Comparison of ENCODE assay signal across 18 cellular contexts in genomic region chr19:47152632-47153031, GRCh38. TPM values are rescaled to one million over a fixed set of nuclear protein-coding genes. Genes with fewer than 3 reads are reported as not detected.
DNase-seq lines count a peak whose midpoint lies in the region; ATAC-seq and TF ChIP-seq lines count a peak whose summit lies in the region.
"Had no signal": no experiment of that assay in that cellular context is flagged by ENCODE, and none has a peak within 500 bp of the region (broad histone marks: within the 10 kb centered on the region; RNA-seq: fewer than 3 reads in every experiment).

No MANE protein-coding gene starts in this region.

- H2BK5ac ChIP-seq in IMR-90 (ENCODE audit: low read depth, low read length, poor library complexity, severe bottlenecking) = no peak overlapping the region

- no peak overlapping the region for H3K4me3 ChIP-seq in CD4-positive, CD25-positive, alpha-beta regulatory T cell (ENCODE audit: low read depth, low read length)
- H3K4me3 ChIP-seq in IMR-90 (ENCODE audit: insufficient read depth, low read depth, low read length) (no peak overlapping the region), colonic mucosa (no peak overlapping the region)
- H3K4me3 ChIP-seq: HAP-1 had no signal

- no peak for TF ChIP-seq CTCF in IMR-90 (conservative IDR thresholded peaks at IDR 0.05; ENCODE audit: low read depth, low read length)
- TF ChIP-seq CTCF in colonic mucosa (IDR thresholded peaks at IDR 0.05) = no peak
- no peak for TF ChIP-seq CTCF in neural crest cell (conservative IDR thresholded peaks at IDR 0.05)

- no peak overlapping the region for H3K56ac ChIP-seq in IMR-90 (ENCODE audit: extremely low read depth, insufficient read depth, low read length)

- H3K9me3 Mint-ChIP-seq in CD4-positive, CD25-positive, alpha-beta regulatory T cell = no peaks in the 10 kb centered on the region
- H3K9me3 Mint-ChIP-seq in neural crest cell = no peaks in the 10 kb centered on the region
- H3K9me3 Mint-ChIP-seq: activated naive CD8-positive, alpha-beta T cell treated with anti-CD3 and anti-CD28 coated beads, Interleukin-2, amount 50 U/mL, for 24 hours; stimulated activated memory B cell treated with anti-CD40 and anti-IgM and Interleukin-4, amounts not matched to agents 10 μg/mL and 1 μg/mL and 100 μg/mL, for 72 hours had no signal

- no peak overlapping the region for H3K9ac ChIP-seq in IMR-90 (ENCODE audit: low read depth, low read length)
- H3K9ac ChIP-seq in colonic mucosa (ENCODE audit: low read depth in 2 of 2, low read length in 2 of 2) = no peak overlapping the region

- dilution Hi-C loops in IMR-90 (cut with HindIII; ENCODE audit: low sequenced_read_pairs, unreplicated experiment) = no loop called here

- POLR2A ChIA-PET in IMR-90 (lab: Charles Lee; ENCODE audit: unreplicated experiment) = no interaction called here

- no peak overlapping the region for H4K91ac ChIP-seq in IMR-90 (ENCODE audit: insufficient read depth, low read depth, low read length)

- peaks cover 22 to 50% (median 31%) of the 10 kb centered on the region in 4 donors for H3K4me1 Mint-ChIP-seq in CD4-positive, CD25-positive, alpha-beta regulatory T cell
- H3K4me1 Mint-ChIP-seq in neural crest cell = peaks cover 56% of the 10 kb centered on the region

- peaks cover 24% of the 10 kb centered on the region for H3K4me1 ChIP-seq in CD4-positive, CD25-positive, alpha-beta regulatory T cell (ENCODE audit: control insufficient read depth, insufficient read depth, low read length, poor library complexity, severe bottlenecking)
- H3K4me1 ChIP-seq in IMR-90 (ENCODE audit: control insufficient read depth, insufficient read depth, low read length) (peaks cover 12% of the 10 kb centered on the region), colonic mucosa (peaks cover 12% of the 10 kb centered on the region)
- H3K4me1 ChIP-seq: BE2C had no signal

- no peak overlapping the region for H3K27ac ChIP-seq in CD4-positive, CD25-positive, alpha-beta regulatory T cell (ENCODE audit: insufficient read depth, low read length, poor library complexity, severe bottlenecking)
- H3K27ac ChIP-seq in IMR-90 (ENCODE audit: insufficient read depth, low read length) = no peak overlapping the region
- peak overlapping the region; percentile 38 for H3K27ac ChIP-seq in colonic mucosa

- no peaks in the 10 kb centered on the region for H3K27me3 ChIP-seq in CD4-positive, CD25-positive, alpha-beta regulatory T cell (ENCODE audit: control insufficient read depth, insufficient read depth, low read length)
- H3K27me3 ChIP-seq in IMR-90 (ENCODE audit: control insufficient read depth, insufficient read depth, low read length) (no peaks in the 10 kb centered on the region), colonic mucosa (no peaks in the 10 kb centered on the region)
- H3K27me3 ChIP-seq: BE2C had no signal

- H2AK5ac ChIP-seq in IMR-90 (ENCODE audit: low read depth, low read length) = no peak overlapping the region

- no peak for TF ChIP-seq POLR2A in IMR-90 (IDR thresholded peaks at IDR 0.05; ENCODE audit: low read depth, low read length)

- H4K8ac ChIP-seq in IMR-90 (ENCODE audit: low read depth in 2 of 2, low read length in 2 of 2) = no peak overlapping the region

- H3K79me1 ChIP-seq in IMR-90 (ENCODE audit: low read depth in 1 of 2, low read length in 2 of 2) = peaks cover 31 to 73% of the 10 kb centered on the region in 2 experiments

- H3K27ac Mint-ChIP-seq in CD4-positive, CD25-positive, alpha-beta regulatory T cell = peak overlapping the region; percentile 21 to 49 (median 42)
- peak overlapping the region; percentile 10 for H3K27ac Mint-ChIP-seq in neural crest cell (ENCODE audit: unreplicated experiment)
- H3K27ac Mint-ChIP-seq: activated naive CD8-positive, alpha-beta T cell treated with anti-CD3 and anti-CD28 coated beads, Interleukin-2, amount 50 U/mL, for 24 hours; stimulated activated memory B cell treated with anti-CD40 and anti-IgM and Interleukin-4, amounts not matched to agents 10 μg/mL and 1 μg/mL and 100 μg/mL, for 72 hours had no signal

- no peak overlapping the region for H3K23ac ChIP-seq in IMR-90 (ENCODE audit: low read depth, low read length)

- H3K9me1 ChIP-seq in IMR-90 (ENCODE audit: insufficient read depth, low read length) = peaks cover under 1% of the 10 kb centered on the region; the same call in 1 of the 2 replicates

- H3K4me3 Mint-ChIP-seq in CD4-positive, CD25-positive, alpha-beta regulatory T cell = peak overlapping the region in 3 of 4 donors; percentile 8 to 54 (median 35)
- H3K4me3 Mint-ChIP-seq in neural crest cell = no peak overlapping the region
- H3K4me3 Mint-ChIP-seq: activated naive CD8-positive, alpha-beta T cell treated with anti-CD3 and anti-CD28 coated beads, Interleukin-2, amount 50 U/mL, for 24 hours; stimulated activated memory B cell treated with anti-CD40 and anti-IgM and Interleukin-4, amounts not matched to agents 10 μg/mL and 1 μg/mL and 100 μg/mL, for 72 hours had no signal

- peaks cover 49% of the 10 kb centered on the region for H3K36me3 Mint-ChIP-seq in CD4-positive, CD25-positive, alpha-beta regulatory T cell
- peaks cover 44% of the 10 kb centered on the region for H3K36me3 Mint-ChIP-seq in neural crest cell (ENCODE audit: low read depth)

- no peak overlapping the region for H3K4me2 ChIP-seq in IMR-90 (ENCODE audit: low read depth, low read length)

- ATAC-seq in CD4-positive, CD25-positive, alpha-beta regulatory T cell (ENCODE audit: low read depth in 2 of 2) = no peak
- ATAC-seq in IMR-90 (ENCODE audit: low read depth) (no peak), HG03378 (IDR thresholded peaks at IDR 0.05; ENCODE audit: unreplicated experiment) (no peak), GM21390 (IDR thresholded peaks at IDR 0.05; ENCODE audit: unreplicated experiment) (no peak)
- ATAC-seq: activated naive CD8-positive, alpha-beta T cell treated with anti-CD3 and anti-CD28 coated beads, Interleukin-2, amount 50 U/mL, for 24 hours; left cardiac atrium; stimulated activated memory B cell treated with anti-CD40 and anti-IgM and Interleukin-4, amounts not matched to agents 10 μg/mL and 1 μg/mL and 100 μg/mL, for 72 hours had no signal

- H2AFZ ChIP-seq in IMR-90 (replicated peaks; ENCODE audit: low read length, poor library complexity) = no peak overlapping the region

- no peaks in the 10 kb centered on the region for H3K27me3 Mint-ChIP-seq in CD4-positive, CD25-positive, alpha-beta regulatory T cell
- no peaks in the 10 kb centered on the region for H3K27me3 Mint-ChIP-seq in neural crest cell (ENCODE audit: low read depth)
- H3K27me3 Mint-ChIP-seq: activated naive CD8-positive, alpha-beta T cell treated with anti-CD3 and anti-CD28 coated beads, Interleukin-2, amount 50 U/mL, for 24 hours; stimulated activated memory B cell treated with anti-CD40 and anti-IgM and Interleukin-4, amounts not matched to agents 10 μg/mL and 1 μg/mL and 100 μg/mL, for 72 hours had no signal

- peaks cover 11% of the 10 kb centered on the region for H4K20me1 ChIP-seq in IMR-90 (ENCODE audit: insufficient read depth, low read length)

- peaks cover 44% of the 10 kb centered on the region for H3K36me3 ChIP-seq in CD4-positive, CD25-positive, alpha-beta regulatory T cell (ENCODE audit: control insufficient read depth, insufficient read depth, low read length)
- H3K36me3 ChIP-seq in IMR-90 (ENCODE audit: control insufficient read depth, insufficient read depth, low read length) (peaks cover 30% of the 10 kb centered on the region), colonic mucosa (no peaks in the 10 kb centered on the region)

- H2BK120ac ChIP-seq in IMR-90 (ENCODE audit: low read depth, low read length) = no peak overlapping the region

- H4K5ac ChIP-seq in IMR-90 (ENCODE audit: low read depth, low read length) = no peak overlapping the region

- no peak overlapping the region for H2BK20ac ChIP-seq in IMR-90 (ENCODE audit: low read depth, low read length)

- DNase-seq in CD4-positive, CD25-positive, alpha-beta regulatory T cell = no peak
- peak; percentile 47 for DNase-seq in IMR-90
- peak; percentile 58 for DNase-seq in colonic mucosa
- DNase-seq in neural crest cell (ENCODE audit: low read depth, low spot score) = no peak
- no peak for DNase-seq in NCI-H187 treated with DMSO at 0.1 percent for 48 hours (lab: John Stamatoyannopoulos, UW)
- no peak for DNase-seq in SK-N-DZ (ENCODE audit: low spot score)
- DNase-seq: activated CD8-positive, alpha-beta memory T cell treated with anti-CD3 and anti-CD28 coated beads for 24 hours; activated naive CD8-positive, alpha-beta T cell treated with anti-CD3 and anti-CD28 coated beads, Interleukin-2, amount 50 U/mL, for 24 hours; BE2C; EL; left cardiac atrium; NCI-H187; stimulated activated CD4-positive, alpha-beta T cell treated with anti-CD3 and anti-CD28 coated beads, Interleukin-1b, Interleukin-23, amount 100 ng/mL, for 48 hours; T-helper 1 cell had no signal

- no TSS peak for BruUV-seq in IMR-90 (replicated peaks; lab: Mats Ljungman, UMichigan)

- no peaks in the 10 kb centered on the region for H3K9me3 ChIP-seq in CD4-positive, CD25-positive, alpha-beta regulatory T cell (ENCODE audit: control insufficient read depth in 2 of 2, low read length in 2 of 2)
- H3K9me3 ChIP-seq in IMR-90 (ENCODE audit: control insufficient read depth, insufficient read depth, low read length) (no peaks in the 10 kb centered on the region), colonic mucosa (no peaks in the 10 kb centered on the region)
- H3K9me3 ChIP-seq: BE2C, HAP-1 had no signal

- H2BK15ac ChIP-seq in IMR-90 (ENCODE audit: low read depth, low read length) = no peak overlapping the region

- no peak for TF ChIP-seq RAD21 in IMR-90 (IDR thresholded peaks at IDR 0.05; ENCODE audit: low read length)

- in situ Hi-C loops in IMR-90 (cut with MboI; ENCODE audit: low sequenced_read_pairs) = no loop called here

- H3K18ac ChIP-seq in IMR-90 (ENCODE audit: low read depth, low read length) = no peak overlapping the region

- no CpG with 5 or more reads among the region's 2 CpGs for WGBS in IMR-90 (ENCODE audit: extremely low coverage in 2 of 2, insufficient read length in 1 of 2), 2 experiments

- intact Hi-C loops in IMR-90 (cut with micrococcal nuclease) = no loop called here
- intact Hi-C loops in colonic mucosa (cut with DNase I) = loop anchor here (10.0 kb wide), 1 partner anchor 52 kb away; no protein-coding TSS in a partner anchor

- H2AK9ac ChIP-seq in IMR-90 (replicated peaks; ENCODE audit: low read depth, low read length, poor library complexity) = no peak overlapping the region

- no peak overlapping the region for H3K4ac ChIP-seq in IMR-90 (ENCODE audit: low read depth, low read length)

- CTCF ChIA-PET in IMR-90 (lab: Yijun Ruan, JAX) = interaction anchor here (2.1 kb wide), 1 partner anchor 95 kb away, joined by 6 read pairs; no protein-coding TSS in a partner anchor

- no peak overlapping the region for H3K14ac ChIP-seq in IMR-90 (replicated peaks; ENCODE audit: low read depth, low read length)

RNA-seq across cellular contexts. Expression of gene SAE1, which starts 22.0 kb away (rescaled TPM):
- total RNA-seq in CD4-positive, CD25-positive, alpha-beta regulatory T cell = 45.5 TPM
- 100 to 1,000 TPM; 106 to 127 (median 115) TPM for polyA plus RNA-seq in CD4-positive, CD25-positive, alpha-beta regulatory T cell
- total RNA-seq in IMR-90 (2012; rRNA removed) (184 and 192 TPM in 2 replicates), colonic mucosa (10 to 100 TPM; 64.5 to 92.0 TPM), neural crest cell (272 and 280 TPM in 2 replicates)
- polyA plus RNA-seq in IMR-90 (2012; rRNA removed) = 137 and 165 TPM in 2 replicates
- 96.8 and 106 TPM in 2 replicates for polyA plus RNA-seq in IMR-90 (2012; cell fraction: cytosol; rRNA removed)
- 45.0 and 63.3 TPM in 2 replicates for polyA plus RNA-seq in IMR-90 (2012; cell fraction: nucleus; rRNA removed; ENCODE audit: low replicate concordance)
- 168 and 204 TPM in 2 replicates for polyA plus RNA-seq in SK-N-DZ (2014; cell fraction: cytosol; rRNA removed)
- polyA plus RNA-seq in SK-N-DZ (2014; cell fraction: nucleus; rRNA removed) = 60.9 and 65.5 TPM in 2 replicates

RNA-seq across cellular contexts. Expression of gene ZC3H4, which starts 39.1 kb away (rescaled TPM):
- 84.7 TPM for total RNA-seq in CD4-positive, CD25-positive, alpha-beta regulatory T cell
- under 1 TPM; 0.58 to 0.84 (median 0.69) TPM for polyA plus RNA-seq in CD4-positive, CD25-positive, alpha-beta regulatory T cell
- total RNA-seq in IMR-90 (2012; rRNA removed) (3.9 and 5.3 TPM in 2 replicates), colonic mucosa (10 to 100 TPM; 27.2 to 62.2 TPM), neural crest cell (103 and 104 TPM in 2 replicates)
- polyA plus RNA-seq in IMR-90 (2012; rRNA removed) = 8.9 and 9.3 TPM in 2 replicates
- polyA plus RNA-seq in IMR-90 (2012; cell fraction: cytosol; rRNA removed) = 5.1 and 5.9 TPM in 2 replicates
- 8.7 and 14.9 TPM in 2 replicates for polyA plus RNA-seq in IMR-90 (2012; cell fraction: nucleus; rRNA removed; ENCODE audit: low replicate concordance)
- 6.1 and 9.0 TPM in 2 replicates for polyA plus RNA-seq in SK-N-DZ (2014; cell fraction: cytosol; rRNA removed)
- polyA plus RNA-seq in SK-N-DZ (2014; cell fraction: nucleus; rRNA removed) = 6.8 and 11.8 TPM in 2 replicates

Comparison
In these comparisons a context has a peak if more than half of its experiments do, and no peak if none do; other contexts are left out.
1. DNase-seq: peak in IMR-90 (single experiment) and colonic mucosa (single experiment); none in CD4-positive, CD25-positive, alpha-beta regulatory T cell (0 of 3), neural crest cell (single experiment), NCI-H187 treated with DMSO at 0.1 percent for 48 hours (single experiment) and SK-N-DZ (single experiment).